In the genomic region with DNA sequence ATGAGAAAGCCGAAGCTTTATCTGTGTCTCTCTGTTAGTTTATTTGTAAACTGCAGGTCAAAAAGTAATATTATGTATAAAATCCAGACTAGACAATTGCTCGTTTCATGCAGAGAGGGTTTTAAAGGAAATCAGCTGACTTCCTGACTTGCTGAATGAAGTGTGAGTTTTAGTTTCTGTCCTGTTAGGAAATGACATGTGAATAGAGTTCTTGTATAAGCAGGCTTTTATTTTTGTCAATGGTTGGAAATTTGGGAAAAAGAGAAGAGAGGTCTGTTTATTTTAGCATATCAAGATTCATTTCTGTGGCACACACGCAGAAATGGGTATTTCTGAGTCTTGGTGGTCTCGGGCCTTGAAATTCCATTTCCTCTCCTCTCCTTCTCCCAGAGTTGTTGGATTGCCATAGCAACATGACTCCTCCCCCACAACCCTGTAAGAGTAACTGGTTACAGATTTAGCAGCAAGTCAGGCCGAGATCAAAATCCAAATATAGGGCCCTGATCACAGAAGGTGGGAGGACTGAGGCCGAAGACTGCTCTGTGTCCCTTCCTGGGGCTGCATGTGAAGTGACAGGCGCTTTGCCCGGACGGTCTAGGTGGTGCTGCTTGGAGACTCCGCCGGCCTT, we compare ENCODE assay signal across 8 cellular contexts.
DNase-seq lines count a peak whose midpoint lies in the region; ATAC-seq, FAIRE-seq and TF ChIP-seq lines count a peak whose summit lies in the region.

No MANE protein-coding gene starts in this region.

- no peak for FAIRE-seq in D721Med (lab: Jason Lieb, UNC)

- DNase-seq in GM10248 (ENCODE audit: extremely low spot score) (peak; percentile 59), HFF-Myc (ENCODE audit: extremely low read depth, low read depth) (peak; percentile 49), Peyer's patch (peak in 1 of 3 donors; percentile 35), lower lobe of right lung (no peak), stomach (no peak), D721Med (ENCODE audit: insufficient read length, low spot score) (no peak), occipital lobe (lab: John Stamatoyannopoulos, UW) (no peak)

- no peaks in the 10 kb centered on the region for H3K27me3 ChIP-seq in Peyer's patch
- no peaks in the 10 kb centered on the region for H3K27me3 ChIP-seq in lower lobe of right lung (ENCODE audit: low read depth)
- H3K27me3 ChIP-seq in stomach: no peaks in the 10 kb centered on the region

- peaks cover 0 to 36% (median 4%) of the 10 kb centered on the region in 4 donors for H3K4me1 ChIP-seq in Peyer's patch
- peaks cover 54% of the 10 kb centered on the region for H3K4me1 ChIP-seq in lower lobe of right lung
- H3K4me1 ChIP-seq in stomach: peaks cover 5 to 56% (median 33%) of the 10 kb centered on the region in 4 donors

- H3K36me3 ChIP-seq in Peyer's patch: no peaks in the 10 kb centered on the region
- H3K36me3 ChIP-seq in lower lobe of right lung: no peaks in the 10 kb centered on the region
- H3K36me3 ChIP-seq in stomach: no peaks in the 10 kb centered on the region

- WGBS in stomach, 5 donors: 56 to 71% (median 63%) methylated on average over 11 of the region's 11 CpGs

- POLR2A ChIA-PET in GM10248 (lab: Yijun Ruan, JAX): no interaction called here

- TF ChIP-seq POLR2A in Peyer's patch (IDR thresholded peaks at IDR 0.05) (no peak), stomach (IDR thresholded peaks at IDR 0.05) (no peak)

- no peaks in the 10 kb centered on the region for H3K9me3 ChIP-seq in Peyer's patch
- H3K9me3 ChIP-seq in lower lobe of right lung: no peaks in the 10 kb centered on the region
- no peaks in the 10 kb centered on the region for H3K9me3 ChIP-seq in stomach

- peak overlapping the region; percentile 56 to 78 (median 71) for H3K27ac ChIP-seq in Peyer's patch
- peak overlapping the region; percentile 87 for H3K27ac ChIP-seq in cingulate gyrus (ENCODE audit: low read depth, low read length)
- peak overlapping the region; percentile 84 for H3K27ac ChIP-seq in lower lobe of right lung
- H3K27ac ChIP-seq in stomach: peak overlapping the region; percentile 18 to 82 (median 74)

- H3K4me3 ChIP-seq in HFF-Myc (replicated peaks; ENCODE audit: low read depth, low read length): no peak overlapping the region; the same call in 1 of the 2 replicates
- peak overlapping the region in 3 of 4 donors; percentile 8 to 26 (median 15) for H3K4me3 ChIP-seq in Peyer's patch
- peak overlapping the region; percentile 34 for H3K4me3 ChIP-seq in lower lobe of right lung
- H3K4me3 ChIP-seq in stomach: peak overlapping the region in 3 of 4 donors; percentile 5 to 22 (median 19)

- peak; percentile 63 to 73 for ATAC-seq in lower lobe of right lung

- TF ChIP-seq EP300 in stomach (IDR thresholded peaks at IDR 0.05): no peak

- CTCF ChIA-PET in GM10248 (lab: Yijun Ruan, JAX): interaction anchor here (0.7 to 3.4 kb wide), 5 partner anchors 15 to 147 kb away, joined by 3 to 16 read pairs (median 8); no protein-coding TSS in a partner anchor

- intact Hi-C loops in lower lobe of right lung (cut with DNase I): no loop called here
- intact Hi-C loops in stomach (cut with DNase I; ENCODE audit: low total_unique reads): no loop called here

- TF ChIP-seq CTCF in GM10248 (IDR thresholded peaks at IDR 0.05; ENCODE audit: control extremely low read depth, extremely low read depth, low read depth, missing control alignments) (no peak), HFF-Myc (IDR thresholded peaks at IDR 0.05; ENCODE audit: low read depth, low read length, missing control alignments) (no peak), Peyer's patch (IDR thresholded peaks at IDR 0.05) (no peak), lower lobe of right lung (IDR thresholded peaks at IDR 0.05) (no peak), stomach (IDR thresholded peaks at IDR 0.05) (no peak), D721Med (IDR thresholded peaks at IDR 0.05; ENCODE audit: insufficient read depth, missing control alignments) (no peak)

Comparison
In these comparisons a context has a peak if more than half of its experiments do, and no peak if none do; other contexts are left out.
1. DNase-seq: peak in GM10248 (single experiment) and HFF-Myc (single experiment); none in lower lobe of right lung (single experiment), stomach (single experiment), D721Med (single experiment) and occipital lobe (single experiment).
2. Peak in every context shown above with its lines, with median percentiles within 50 percentile points of each other: H3K27ac ChIP-seq.